Comparison of ENCODE assay signal across 10 cellular contexts in genomic region chr16:17301593-17302135, GRCh38.
DNase-seq lines count a peak whose midpoint lies in the region; ATAC-seq and TF ChIP-seq lines count a peak whose summit lies in the region.
"Had no signal": no experiment of that assay in that cellular context is flagged by ENCODE, and none has a peak within 500 bp of the region (broad histone marks: within the 10 kb centered on the region; RNA-seq: fewer than 3 reads in every experiment).

No MANE protein-coding gene starts in this region.

- no peak overlapping the region for H3K4me2 ChIP-seq in smooth muscle cell

- ATAC-seq in GM18858 (IDR thresholded peaks at IDR 0.05; ENCODE audit: unreplicated experiment) (peak; percentile 84), GM21737 (IDR thresholded peaks at IDR 0.05; ENCODE audit: unreplicated experiment) (peak; percentile 81)

- peaks cover 5% of the 10 kb centered on the region for H3K4me1 ChIP-seq in smooth muscle cell (ENCODE audit: low read depth)

- H2AFZ ChIP-seq in smooth muscle cell (ENCODE audit: low read depth) = no peak overlapping the region

- H3K27ac Mint-ChIP-seq in IgD-negative memory B cell = peak overlapping the region; percentile 43 to 94 (median 70)

- DNase-seq in mucosa of gallbladder (ENCODE audit: low spot score) (peak; percentile 25), ureter (ENCODE audit: low spot score) (no peak), smooth muscle cell (lab: John Stamatoyannopoulos, UW; ENCODE audit: unreplicated experiment) (no peak), NCI-H1417 treated with DMSO at 0.1 percent for 48 hours (lab: John Stamatoyannopoulos, UW) (no peak), cardiac septum (ENCODE audit: low spot score) (no peak)
- DNase-seq: pancreas had no signal

- H3K4me1 Mint-ChIP-seq in IgD-negative memory B cell = peaks cover 33 to 45% (median 42%) of the 10 kb centered on the region in 3 donors

- H3K79me2 ChIP-seq in smooth muscle cell (ENCODE audit: low read depth) = no peaks in the 10 kb centered on the region

- H3F3A ChIP-seq in smooth muscle cell (ENCODE audit: low read depth) = no peaks in the 10 kb centered on the region

- H3K27ac ChIP-seq in smooth muscle cell (ENCODE audit: low read depth) = no peak overlapping the region
- H3K27ac ChIP-seq: vagina had no signal

- peaks cover 2% of the 10 kb centered on the region for H3K36me3 Mint-ChIP-seq in IgD-negative memory B cell

- H3K9me3 Mint-ChIP-seq in IgD-negative memory B cell = no peaks in the 10 kb centered on the region

- no peak overlapping the region for H3K9ac ChIP-seq in smooth muscle cell (ENCODE audit: low read depth)

- WGBS in smooth muscle cell (ENCODE audit: low lambda C conversion rate) = 90% methylated on average over 10 of the region's 10 CpGs

- H3K4me3 ChIP-seq in smooth muscle cell = no peak overlapping the region
- H3K4me3 ChIP-seq: pancreas, vagina had no signal

- peak overlapping the region; percentile 7 to 82 (median 59) for H3K4me3 Mint-ChIP-seq in IgD-negative memory B cell

- peaks cover 71% of the 10 kb centered on the region for H4K20me1 ChIP-seq in smooth muscle cell (ENCODE audit: low read depth)

- H3K36me3 ChIP-seq in smooth muscle cell (ENCODE audit: low read depth) = no peaks in the 10 kb centered on the region
- H3K36me3 ChIP-seq: pancreas, vagina had no signal

- intact Hi-C loops in cardiac septum (cut with DNase I) = no loop called here

- no peaks in the 10 kb centered on the region for H3K9me3 ChIP-seq in smooth muscle cell (replicated peaks; ENCODE audit: low read depth)
- H3K9me3 ChIP-seq: pancreas, vagina had no signal

- H3K27me3 ChIP-seq in smooth muscle cell (ENCODE audit: low read depth) = no peaks in the 10 kb centered on the region
- H3K27me3 ChIP-seq: pancreas, vagina had no signal

- TF ChIP-seq CTCF in smooth muscle cell (IDR thresholded peaks at IDR 0.05; ENCODE audit: borderline replicate concordance, insufficient read depth, poor library complexity, severe bottlenecking) = no peak

- H3K27me3 Mint-ChIP-seq in IgD-negative memory B cell = no peaks in the 10 kb centered on the region
